Comparison of ENCODE assay signal across 11 cellular contexts in the genomic region with DNA sequence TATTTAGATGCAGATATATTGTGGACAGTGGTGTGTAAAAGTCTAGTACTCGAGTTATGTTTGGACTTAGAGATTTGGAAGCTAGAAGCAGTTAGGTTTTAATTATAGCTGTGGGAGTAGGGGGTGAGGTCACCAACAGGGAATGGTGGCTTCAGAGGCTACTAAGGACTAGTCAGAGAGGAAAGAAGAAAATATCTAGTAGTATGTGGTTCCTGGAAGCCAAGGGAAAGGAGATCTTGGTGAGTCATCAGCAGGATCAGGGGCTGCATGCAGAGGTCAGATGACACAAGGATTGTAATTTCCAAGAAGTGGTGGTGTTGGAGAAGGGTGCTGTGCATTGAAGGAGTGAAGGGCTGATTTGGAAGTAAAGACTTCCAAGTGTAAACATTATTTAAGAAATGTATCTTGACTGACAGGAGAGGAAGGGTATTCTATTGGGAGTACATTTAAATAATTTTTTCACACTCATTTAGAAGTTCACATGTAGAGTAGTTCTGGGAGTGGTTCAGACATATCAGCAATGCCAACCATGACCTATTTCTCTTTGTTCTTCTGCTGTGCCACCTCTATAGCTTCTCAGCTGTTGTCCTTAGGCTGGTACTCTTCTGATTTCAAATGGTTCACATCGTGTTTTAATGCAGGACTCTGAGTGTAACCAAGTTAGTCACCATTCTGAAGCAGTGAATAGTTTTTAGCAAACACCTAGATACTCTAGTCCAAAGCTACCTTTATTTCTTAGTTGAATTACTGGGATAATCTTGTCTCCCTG. TPM values are rescaled to one million over a fixed set of nuclear protein-coding genes. Genes with fewer than 3 reads are reported as not detected.
A peak's percentile ranks its signal among the peaks of the same experiment; 100 is the strongest.
DNase-seq lines count a peak whose midpoint lies in the region; ATAC-seq and TF ChIP-seq lines count a peak whose summit lies in the region.
"Had no signal": no experiment of that assay in that cellular context is flagged by ENCODE, and none has a peak within 500 bp of the region (broad histone marks: within the 10 kb centered on the region; RNA-seq: fewer than 3 reads in every experiment).

No MANE protein-coding gene starts in this region.

- H3K4me3 Mint-ChIP-seq in osteocyte (ENCODE audit: unreplicated experiment), result peak overlapping the region; percentile 24
- H3K4me3 Mint-ChIP-seq: mesothelial cell of epicardium had no signal

- ATAC-seq in GM21529 (IDR thresholded peaks at IDR 0.05; ENCODE audit: unreplicated experiment), result no peak
- ATAC-seq in HG02678 (IDR thresholded peaks at IDR 0.05; ENCODE audit: unreplicated experiment), result no peak

- H3K27me3 Mint-ChIP-seq in osteocyte (ENCODE audit: unreplicated experiment), result no peaks in the 10 kb centered on the region

- peaks cover 43% of the 10 kb centered on the region for H3K36me3 Mint-ChIP-seq in osteocyte (ENCODE audit: unreplicated experiment)

- DNase-seq in ELF-1 (ENCODE audit: low read depth, low spot score) (peak; percentile 21), OCI-M1 (lab: John Stamatoyannopoulos, UW) (peak; percentile 76), dedifferentiated amniotic fluid mesenchymal stem cell (ENCODE audit: extremely low spot score) (peak; percentile 59), osteocyte (ENCODE audit: extremely low spot score, unreplicated experiment) (no peak), NCI-H187 treated with DMSO at 0.1 percent for 48 hours (lab: John Stamatoyannopoulos, UW) (no peak)
- no peak for DNase-seq in activated CD4-positive, CD25-positive, alpha-beta regulatory T cell treated with anti-CD3 and anti-CD28 coated beads, Interleukin-2, amount 50 U/mL, for 72 hours
- DNase-seq: activated CD8-positive, alpha-beta memory T cell treated with anti-CD3 and anti-CD28 coated beads for 24 hours; stimulated activated CD4-positive, alpha-beta T cell treated with anti-CD3 and anti-CD28 coated beads, Interleukin-4, amount 100 ng/mL, for 1 hour had no signal

- H3K9me3 Mint-ChIP-seq in osteocyte (ENCODE audit: unreplicated experiment), result no peaks in the 10 kb centered on the region
- H3K9me3 Mint-ChIP-seq: mesothelial cell of epicardium had no signal

- H3K4me1 Mint-ChIP-seq in osteocyte (ENCODE audit: unreplicated experiment), result peaks cover 34% of the 10 kb centered on the region

- peak overlapping the region; percentile 73 for H3K27ac Mint-ChIP-seq in osteocyte (ENCODE audit: unreplicated experiment)
- H3K27ac Mint-ChIP-seq: mesothelial cell of epicardium had no signal

- TF ChIP-seq CTCF in osteocyte (IDR thresholded peaks at IDR 0.05), result no peak

RNA-seq across cellular contexts. Expression of a gene that starts 59.2 kb away (rescaled TPM):
- 129 and 131 TPM in 2 replicates for total RNA-seq in osteocyte

Comparison
In these comparisons a context has a peak if more than half of its experiments do, and no peak if none do; other contexts are left out.
1. DNase-seq: peak in ELF-1 (single experiment), OCI-M1 (single experiment) and dedifferentiated amniotic fluid mesenchymal stem cell (single experiment); none in osteocyte (single experiment), activated CD4-positive, CD25-positive, alpha-beta regulatory T cell treated with anti-CD3 and anti-CD28 coated beads, Interleukin-2, amount 50 U/mL, for 72 hours (single experiment) and NCI-H187 treated with DMSO at 0.1 percent for 48 hours (single experiment).